ENCODE assay signal across 16 cellular contexts in genomic region chr10:35392482-35393230, GRCh38. TPM values are rescaled to one million over a fixed set of nuclear protein-coding genes. Genes with fewer than 3 reads are reported as not detected.
A peak's percentile ranks its signal among the peaks of the same experiment; 100 is the strongest.
DNase-seq lines count a peak whose midpoint lies in the region; ATAC-seq, FAIRE-seq and TF ChIP-seq lines count a peak whose summit lies in the region.
"Had no signal": no experiment of that assay in that cellular context is flagged by ENCODE, and none has a peak within 500 bp of the region (broad histone marks: within the 10 kb centered on the region; RNA-seq: fewer than 3 reads in every experiment).

No MANE protein-coding gene starts in this region.

- peak overlapping the region in 1 of 2 experiments; percentile 76; a peak in 3 of 4 replicates for H3K9ac ChIP-seq in K562 (ENCODE audit: insufficient read depth in 1 of 2, low read depth in 2 of 2, low read length in 2 of 2)

- no peak for TF ChIP-seq RAD21 in K562 (CRISPR knock-in tag; conservative IDR thresholded peaks at IDR 0.05 in 1 of 2, IDR thresholded peaks at IDR 0.05 in 1 of 2)

- peaks cover 100% of the 10 kb centered on the region for H3K79me2 ChIP-seq in K562 (ENCODE audit: control insufficient read depth, insufficient read depth, low read length)

- TF ChIP-seq CTCF in K562 (IDR thresholded peaks at IDR 0.05 in 2 of 3, conservative IDR thresholded peaks at IDR 0.05 in 1 of 3; ENCODE audit: insufficient read depth in 2 of 3, low read depth in 1 of 3, low read length in 3 of 3) = no peak

- H3K27me3 Mint-ChIP-seq in memory B cell = no peaks in the 10 kb centered on the region
- H3K27me3 Mint-ChIP-seq: CD4-positive, alpha-beta T cell had no signal

- in situ Hi-C loops in K562 (cut with MboI) = no loop called here

- peak overlapping the region; percentile 18 for H3K27ac Mint-ChIP-seq in memory B cell
- H3K27ac Mint-ChIP-seq: CD4-positive, alpha-beta T cell had no signal

- CTCF ChIA-PET in K562 (lab: Yijun Ruan, JAX; ENCODE audit: low intra/inter-chr PET ratio) = no interaction called here

- peaks cover 45% of the 10 kb centered on the region for H3K4me1 Mint-ChIP-seq in memory B cell

- no peaks in the 10 kb centered on the region for H3K27me3 ChIP-seq in K562 (ENCODE audit: control insufficient read depth in 2 of 2, insufficient read depth in 2 of 2, low read length in 2 of 2)

- H3K27ac ChIP-seq in K562 (ENCODE audit: extremely low read depth, low read depth, low read length) = peak overlapping the region; percentile 99

- H4K20me1 ChIP-seq in K562 (replicated peaks; ENCODE audit: control insufficient read depth, insufficient read depth, low read length) = no peaks in the 10 kb centered on the region

- no peak for TF ChIP-seq POLR2A in K562 (conservative IDR thresholded peaks at IDR 0.05)

- 74% methylated on average over 7 of the region's 8 CpGs for WGBS in K562 (ENCODE audit: insufficient coverage, low coverage, missing lambda C conversion rate)

- H3K9me3 ChIP-seq in K562 (replicated peaks; ENCODE audit: control insufficient read depth, insufficient read depth, low read depth, low read length) = peaks cover 14% of the 10 kb centered on the region

- intact Hi-C loops in cardiac septum (cut with DNase I) = no loop called here
- intact Hi-C loops in left cardiac atrium (cut with DNase I) = no loop called here
- intact Hi-C loops in K562 (cut with micrococcal nuclease) = loop anchor here (5.0 kb wide), 1 partner anchor 60 kb away; no protein-coding TSS in a partner anchor

- H2AFZ ChIP-seq in K562 (ENCODE audit: low read depth, low read length) = no peak overlapping the region

- POLR2A ChIA-PET in K562 (lab: Yijun Ruan, JAX) = interaction anchor here (0.6 to 2.5 kb wide), 9 partner anchors 8 to 283 kb away, joined by 3 to 14 read pairs (median 3); no protein-coding TSS in a partner anchor

- FAIRE-seq in K562 (lab: Jason Lieb, UNC) = no peak
- FAIRE-seq: GM19239 had no signal

- ATAC-seq in left cardiac atrium = no peak
- ATAC-seq in K562 = peak; percentile 7
- no peak for ATAC-seq in memory B cell (ENCODE audit: low read depth)

- H3K36me3 ChIP-seq in K562 (ENCODE audit: control insufficient read depth, insufficient read depth, low read length) = no peaks in the 10 kb centered on the region; the same call in 2 of the 3 replicates

- peaks cover 21% of the 10 kb centered on the region for H3K36me3 Mint-ChIP-seq in memory B cell

- H3K4me2 ChIP-seq in K562 (ENCODE audit: insufficient read depth, low read length) = peak overlapping the region; percentile 47

- no peak overlapping the region for H3K4me3 ChIP-seq in K562

- no peak overlapping the region for H3K4me3 Mint-ChIP-seq in memory B cell
- H3K4me3 Mint-ChIP-seq: CD4-positive, alpha-beta T cell had no signal

- peak; percentile 67 for DNase-seq in cardiac septum (ENCODE audit: low spot score)
- no peak for DNase-seq in left cardiac atrium
- DNase-seq in K562 (ENCODE audit: extremely low read depth in 1 of 4, low spot score in 3 of 4) = no peak
- no peak for DNase-seq in memory B cell (ENCODE audit: low spot score in 2 of 2)
- no peak for DNase-seq in glomerular visceral epithelial cell (ENCODE audit: extremely low spot score)
- no peak for DNase-seq in SW480 (ENCODE audit: low spot score)
- DNase-seq in NCI-H510A (lab: John Stamatoyannopoulos, UW) = no peak
- DNase-seq in activated gamma-delta T cell (lab: John Stamatoyannopoulos, UW) = no peak
- DNase-seq: CD4-positive, alpha-beta T cell; DND-41; GDM1; MV-4-11; NCI-H1417 treated with DMSO at 0.1 percent for 48 hours; NCI-H2029; NK-92 treated with Interleukin-12 subunit alpha and Interleukin-12 subunit beta, amount 100 ng/mL, for 24 hours had no signal

- H3K9me3 Mint-ChIP-seq in memory B cell = peaks cover 5% of the 10 kb centered on the region

- peaks cover 13 to 90% of the 10 kb centered on the region in 2 experiments for H3K4me1 ChIP-seq in K562 (replicated peaks in 1 of 2; ENCODE audit: control insufficient read depth in 2 of 2, insufficient read depth in 2 of 2, low read length in 2 of 2)

- no peaks in the 10 kb centered on the region for H3K9me1 ChIP-seq in K562 (ENCODE audit: control insufficient read depth, insufficient read depth, low read length)

- TF ChIP-seq EP300 in K562 (IDR thresholded peaks at IDR 0.05; ENCODE audit: low read length) = no peak

- BruUV-seq in K562 (replicated peaks; lab: Mats Ljungman, UMichigan) = no TSS peak

TF ChIP-seq in K562, 482 proteins besides CTCF, POLR2A, EP300 and RAD21 (continues in another document):
- TF ChIP-seq KLF6 (CRISPR knock-in tag; IDR thresholded peaks at IDR 0.05; ENCODE audit: borderline replicate concordance) (no peak), ZNF644 (tag; IDR thresholded peaks at IDR 0.05; ENCODE audit: low read depth) (no peak; the same call in 1 of the 2 replicates), ZNF766 (CRISPR knock-in tag; conservative IDR thresholded peaks at IDR 0.05) (0 out of 2 replicates have a peak, but pooled peaks have one; percentile 34), ATF1 (CRISPR knock-in tag; IDR thresholded peaks at IDR 0.05) (no peak), ATF1 (tag; IDR thresholded peaks at IDR 0.05) (no peak), ZBTB12 (CRISPR knock-in tag; IDR thresholded peaks at IDR 0.05) (0 out of 2 replicates have a peak, but pooled peaks have one; percentile 6), NFRKB (IDR thresholded peaks at IDR 0.05; ENCODE audit: low read depth) (peak; percentile 16), CCNT2 (IDR thresholded peaks at IDR 0.05; ENCODE audit: borderline replicate concordance, extremely low read depth, insufficient read length, low read depth, low read length) (no peak), ZNF280B (CRISPR knock-in tag; IDR thresholded peaks at IDR 0.05) (no peak), NR2C1 (IDR thresholded peaks at IDR 0.05) (no peak), NR2C1 (tag; IDR thresholded peaks at IDR 0.05) (0 out of 2 replicates have a peak, but pooled peaks have one; percentile 12), NR4A1 (CRISPR knock-in tag; IDR thresholded peaks at IDR 0.05) (no peak), NR4A1 (tag; IDR thresholded peaks at IDR 0.05) (no peak), TEAD1 (CRISPR knock-in tag; IDR thresholded peaks at IDR 0.05) (0 out of 4 replicates have a peak, but pooled peaks of 1 of the 2 experiments have one; percentile 39), ZNF165 (CRISPR knock-in tag; IDR thresholded peaks at IDR 0.05; ENCODE audit: borderline replicate concordance) (0 out of 2 replicates have a peak, but pooled peaks have one; percentile 59), HMBOX1 (IDR thresholded peaks at IDR 0.05) (peak; percentile 39), ZKSCAN8 (CRISPR knock-in tag; IDR thresholded peaks at IDR 0.05) (no peak), SIRT6 (IDR thresholded peaks at IDR 0.05; ENCODE audit: low read depth, low read length) (no peak)

RNA-seq across cellular contexts. Expression of gene CCNY, which starts 56.3 kb away (rescaled TPM):
- total RNA-seq in cardiac septum = 83.4 TPM
- total RNA-seq in left cardiac atrium = 10 to 100 TPM; 59.3 to 76.5 TPM
- 53.7 and 58.2 TPM in 2 replicates for total RNA-seq in K562 (2011; cell fraction: chromatin; rRNA removed; ENCODE audit: low replicate concordance)
- total RNA-seq in K562 (2011; cell fraction: nucleolus; rRNA removed) = 22.3 and 25.7 TPM in 2 replicates
- total RNA-seq in K562 (2011; cell fraction: nucleoplasm; rRNA removed) = 32.0 and 43.7 TPM in 2 replicates
- total RNA-seq in K562 (2014; rRNA removed) = 28.4 and 32.9 TPM in 2 replicates
- 42.1 and 52.6 TPM in 2 replicates for total RNA-seq in K562 (2014; rRNA removed; fragmentation: Illumina TruSeq; extraction: Trizol)
- total RNA-seq in K562 (2015; rRNA removed; fragmentation: Illumina TruSeq; extraction: Trizol) = 38.3 and 38.6 TPM in 2 replicates
- 69.2 and 76.9 TPM in 2 replicates for total RNA-seq in K562 (2021)
- polyA plus RNA-seq in K562 (2011; rRNA removed) = 87.9 and 109 TPM in 2 replicates
- polyA plus RNA-seq in K562 (2011; cell fraction: cytosol; rRNA removed) = 32.2 and 62.8 TPM in 2 replicates
- polyA plus RNA-seq in K562 (2011; cell fraction: nucleus; rRNA removed) = 31.7 and 55.0 TPM in 2 replicates
- 57.6 and 72.6 TPM in 2 replicates for polyA plus RNA-seq in K562 (2012)
- polyA plus RNA-seq in K562 (2014; fragmentation: Illumina TruSeq; extraction: Trizol) = 59.9 and 73.2 TPM in 2 replicates
- 1 to 10 TPM; 8.4 to 9.1 TPM for polyA plus RNA-seq in K562 (2014; fragmentation: Nextera tagmentation; extraction: Ambion mirVana)
- polyA plus RNA-seq in K562 (2014; rRNA removed) = 26.2 and 44.6 TPM in 2 replicates
- 126 and 138 TPM in 2 replicates for polyA minus RNA-seq in K562 (2011; rRNA and poly(A)+ RNA removed)
- 34.0 and 62.3 TPM in 2 replicates for polyA minus RNA-seq in K562 (2011; cell fraction: cytosol; rRNA and poly(A)+ RNA removed)
- 17.1 and 38.9 TPM in 2 replicates for polyA minus RNA-seq in K562 (2011; cell fraction: nucleus; rRNA and poly(A)+ RNA removed)
